8 cellular contexts compared by ENCODE assay signal in genomic region chr9:88593537-88594185, GRCh38. TPM values are rescaled to one million over a fixed set of nuclear protein-coding genes. Genes with fewer than 3 reads are reported as not detected.
DNase-seq lines count a peak whose midpoint lies in the region; ATAC-seq, FAIRE-seq and TF ChIP-seq lines count a peak whose summit lies in the region.

No MANE protein-coding gene starts in this region.

- H3K36me3 ChIP-seq in astrocyte (ENCODE audit: insufficient read depth, low read length) (no peaks in the 10 kb centered on the region), keratinocyte (ENCODE audit: control insufficient read depth in 2 of 2, extremely low read depth in 1 of 2, insufficient read depth in 2 of 2, low read length in 2 of 2) (no peaks in the 10 kb centered on the region)

- H3K4me3 ChIP-seq in astrocyte (ENCODE audit: insufficient read depth, low read depth, low read length) (no peak overlapping the region), keratinocyte (ENCODE audit: control insufficient read depth in 2 of 3, extremely low read depth in 1 of 3, insufficient read depth in 2 of 3, low read depth in 1 of 3, low read length in 3 of 3) (no peak overlapping the region)

- TF ChIP-seq CTCF in astrocyte (IDR thresholded peaks at IDR 0.05; ENCODE audit: insufficient read depth, low read depth, low read length), result peak; percentile 81
- peak; percentile 43 to 53 (median 50) for TF ChIP-seq CTCF in keratinocyte (optimal IDR thresholded peaks at IDR 0.05 in 1 of 3, IDR thresholded peaks at IDR 0.05 in 1 of 3, conservative IDR thresholded peaks at IDR 0.05 in 1 of 3; ENCODE audit: extremely low read depth in 1 of 3, insufficient read depth in 2 of 3, low read length in 3 of 3)

- no peak overlapping the region for H3K9ac ChIP-seq in astrocyte (ENCODE audit: low read length)
- H3K9ac ChIP-seq in keratinocyte (ENCODE audit: control insufficient read depth, extremely low read depth, insufficient read depth, low read length), result no peak overlapping the region

- no peak overlapping the region for H2AFZ ChIP-seq in astrocyte (ENCODE audit: low read depth, low read length)
- H2AFZ ChIP-seq in keratinocyte (ENCODE audit: control insufficient read depth, low read length), result no peak overlapping the region

- H3K27ac Mint-ChIP-seq in astrocyte (ENCODE audit: unreplicated experiment), result no peak overlapping the region

- H3K4me1 ChIP-seq in astrocyte (ENCODE audit: insufficient read depth, low read length) (no peaks in the 10 kb centered on the region), keratinocyte (ENCODE audit: control insufficient read depth, extremely low read depth, insufficient read depth, low read length) (no peaks in the 10 kb centered on the region)

- H3K9me3 ChIP-seq in astrocyte (ENCODE audit: insufficient read depth, low read depth, low read length) (no peaks in the 10 kb centered on the region), keratinocyte (ENCODE audit: control insufficient read depth, low read depth, low read length) (no peaks in the 10 kb centered on the region)

- H3K27ac ChIP-seq in astrocyte (ENCODE audit: low read depth, low read length), result no peak overlapping the region
- H3K27ac ChIP-seq in keratinocyte (ENCODE audit: control insufficient read depth, insufficient read depth, low read length), result no peak overlapping the region

- H3K4me3 Mint-ChIP-seq in astrocyte (ENCODE audit: unreplicated experiment), result no peak overlapping the region

- H4K20me1 ChIP-seq in astrocyte (ENCODE audit: insufficient read depth, low read length) (no peaks in the 10 kb centered on the region), keratinocyte (ENCODE audit: control insufficient read depth, extremely low read depth, insufficient read depth, low read length) (no peaks in the 10 kb centered on the region)

- H3K27me3 ChIP-seq in astrocyte (ENCODE audit: insufficient read depth, low read length), result no peaks in the 10 kb centered on the region
- H3K27me3 ChIP-seq in keratinocyte (ENCODE audit: control insufficient read depth, extremely low read depth, insufficient read depth, low read length), result no peaks in the 10 kb centered on the region

- no peaks in the 10 kb centered on the region for H3K36me3 Mint-ChIP-seq in astrocyte (ENCODE audit: low read depth, unreplicated experiment)

- FAIRE-seq in astrocyte (lab: Jason Lieb, UNC), result no peak
- no peak for FAIRE-seq in keratinocyte (lab: Jason Lieb, UNC)

- no peaks in the 10 kb centered on the region for H3K4me1 Mint-ChIP-seq in astrocyte (ENCODE audit: low read depth, unreplicated experiment)

- no peaks in the 10 kb centered on the region for H3K9me1 ChIP-seq in keratinocyte (ENCODE audit: control insufficient read depth, extremely low read depth, insufficient read depth, low read length)

- H3K27me3 Mint-ChIP-seq in astrocyte (ENCODE audit: low read depth, unreplicated experiment), result peaks cover 13% of the 10 kb centered on the region

- peaks cover 3% of the 10 kb centered on the region for H3K9me3 Mint-ChIP-seq in astrocyte (ENCODE audit: unreplicated experiment)

- H3K79me2 ChIP-seq in astrocyte (ENCODE audit: insufficient read depth, low read length) (no peaks in the 10 kb centered on the region), keratinocyte (ENCODE audit: control insufficient read depth, insufficient read depth, low read length) (no peaks in the 10 kb centered on the region)

- DNase-seq in AG08396 (ENCODE audit: low spot score) (peak; percentile 41), RKO (ENCODE audit: low spot score) (peak; percentile 66), astrocyte (ENCODE audit: low read depth) (peak; percentile 30), keratinocyte (ENCODE audit: low read depth, low spot score) (no peak), NCI-H146 (lab: John Stamatoyannopoulos, UW) (no peak)
- peak; percentile 31 to 38 (median 36) for DNase-seq in stimulated activated CD4-positive, alpha-beta T cell treated with anti-CD3 and anti-CD28 coated beads, TNF-alpha, amount 100 ng/mL, for 24 hours (ENCODE audit: low read depth in 3 of 3)

- dilution Hi-C loops in keratinocyte (cut with MboI; ENCODE audit: extremely low pct_ligation_motif_present, low sequenced_read_pairs), result no loop called here

- H3K4me2 ChIP-seq in astrocyte (ENCODE audit: low read length), result no peak overlapping the region
- H3K4me2 ChIP-seq in keratinocyte (ENCODE audit: control insufficient read depth, extremely low read depth, insufficient read depth, low read depth, low read length), result no peak overlapping the region

- ATAC-seq in GM18517 (IDR thresholded peaks at IDR 0.05; ENCODE audit: unreplicated experiment) (peak; percentile 83), HG03135 (IDR thresholded peaks at IDR 0.05; ENCODE audit: unreplicated experiment) (peak; percentile 92)

RNA-seq across cellular contexts. Expression of gene NXNL2, which starts 58.7 kb away (rescaled TPM):
- 0.62 and 1.6 TPM in 2 replicates for total RNA-seq in astrocyte
- polyA plus RNA-seq in keratinocyte, result 0.17 to 0.33 TPM (median 0.26 TPM) in 3 replicates
- not detected for polyA plus RNA-seq in keratinocyte (2011; ENCODE audit: low read depth)
- 0.23 and 0.48 TPM in 2 replicates for polyA plus RNA-seq in keratinocyte (2011; cell fraction: cytosol; rRNA removed)
- polyA plus RNA-seq in keratinocyte (2011; cell fraction: nucleus; rRNA removed), result 0.60 and 0.80 TPM in 2 replicates
- polyA plus RNA-seq in keratinocyte (2012; ENCODE audit: low replicate concordance), result 0.18 TPM in 1 of 2 replicates, not detected in the other
- not detected in 3 replicates for polyA minus RNA-seq in keratinocyte
- not detected for polyA minus RNA-seq in keratinocyte (2011; cell fraction: cytosol; rRNA and poly(A)+ RNA removed)
- polyA minus RNA-seq in keratinocyte (2011; cell fraction: nucleus; rRNA and poly(A)+ RNA removed), result not detected in 2 replicates

Comparison
In these comparisons a context has a peak if more than half of its experiments do, and no peak if none do; other contexts are left out.
1. DNase-seq: peak in AG08396 (single experiment), RKO (single experiment), astrocyte (single experiment) and stimulated activated CD4-positive, alpha-beta T cell treated with anti-CD3 and anti-CD28 coated beads, TNF-alpha, amount 100 ng/mL, for 24 hours (3 of 3); none in keratinocyte (single experiment) and NCI-H146 (single experiment).